In genomic region chr20:19785173-19785799, GRCh38 we compare ENCODE assay signal across 8 cellular contexts. TPM values are rescaled to one million over a fixed set of nuclear protein-coding genes. Genes with fewer than 3 reads are reported as not detected.
DNase-seq lines count a peak whose midpoint lies in the region; ATAC-seq, FAIRE-seq and TF ChIP-seq lines count a peak whose summit lies in the region.

No MANE protein-coding gene starts in this region.

- H3K27ac ChIP-seq in A549: peak overlapping the region; percentile 87 to 89
- H3K27ac ChIP-seq in Panc1 (ENCODE audit: low read length): peak overlapping the region; percentile 65
- H3K27ac ChIP-seq in fibroblast of lung (ENCODE audit: insufficient read depth, low read length): peak overlapping the region; percentile 76
- H3K27ac ChIP-seq in neural cell (ENCODE audit: low read length): no peak overlapping the region
- H3K27ac ChIP-seq in body of pancreas: peak overlapping the region in 2 of 4 donors; percentile 7 to 29

- POLR2A ChIA-PET in A549 (lab: Yijun Ruan, JAX): interaction anchor here (0.8 to 4.9 kb wide), 6 partner anchors 31 to 232 kb away, joined by 3 to 23 read pairs (median 4); partner anchors contain the start of gene NAA20
- POLR2A ChIA-PET in Panc1 (lab: Charles Lee): interaction anchor here (0.5 kb wide), 1 partner anchor 15 kb away, joined by 3 read pairs; no protein-coding TSS in a partner anchor

- H3K36me3 ChIP-seq in Panc1 (ENCODE audit: control insufficient read depth, insufficient read depth, low read length) (no peaks in the 10 kb centered on the region), fibroblast of lung (ENCODE audit: control insufficient read depth, insufficient read depth, low read length) (no peaks in the 10 kb centered on the region), neural cell (ENCODE audit: insufficient read depth, low read length) (no peaks in the 10 kb centered on the region), body of pancreas (replicated peaks in 1 of 2; ENCODE audit: insufficient read depth in 1 of 2, low read depth in 2 of 2) (no peaks in the 10 kb centered on the region)

- TF ChIP-seq EP300 in A549 (IDR thresholded peaks at IDR 0.05) (no peak), neural cell (conservative IDR thresholded peaks at IDR 0.05; ENCODE audit: poor library complexity, severe bottlenecking) (no peak)

- intact Hi-C loops in Panc1 (cut with micrococcal nuclease; ENCODE audit: unreplicated experiment): loop anchor here (1.0 to 2.0 kb wide), 2 partner anchors 102 to 210 kb away; no protein-coding TSS in a partner anchor
- intact Hi-C loops in body of pancreas (cut with DNase I): loop anchor here (5.0 kb wide), 1 partner anchor 207 kb away; no protein-coding TSS in a partner anchor

- H4K20me1 ChIP-seq in fibroblast of lung (ENCODE audit: control insufficient read depth, extremely low read depth, insufficient read depth, low read length) (no peaks in the 10 kb centered on the region), neural cell (ENCODE audit: insufficient read depth) (no peaks in the 10 kb centered on the region)

- TF ChIP-seq POLR2A in A549 (IDR thresholded peaks at IDR 0.05; ENCODE audit: low read length): no peak
- TF ChIP-seq POLR2A in body of pancreas (IDR thresholded peaks at IDR 0.05): no peak

- FAIRE-seq in A549 (lab: Jason Lieb, UNC): no peak

- no TSS peak for BruUV-seq in Panc1 (replicated peaks; lab: Mats Ljungman, UMichigan)

- no peaks in the 10 kb centered on the region for H3K27me3 ChIP-seq in Panc1 (ENCODE audit: control insufficient read depth, insufficient read depth, low read length)
- H3K27me3 ChIP-seq in fibroblast of lung (ENCODE audit: control insufficient read depth, insufficient read depth, low read length): no peaks in the 10 kb centered on the region
- H3K27me3 ChIP-seq in neural cell (ENCODE audit: insufficient read depth, low read depth, low read length): no peaks in the 10 kb centered on the region
- H3K27me3 ChIP-seq in body of pancreas: no peaks in the 10 kb centered on the region

- H3F3A ChIP-seq in neural cell (ENCODE audit: insufficient read depth, low read length, poor library complexity, severe bottlenecking): no peaks in the 10 kb centered on the region

- CTCF ChIA-PET in A549 (lab: Yijun Ruan, JAX) (interaction anchor here (0.6 to 6.8 kb wide), 73 partner anchors 8 to 1149 kb away, joined by 3 to 130 read pairs (median 4); partner anchors contain the start of genes NAA20 and RIN2), Panc1 (lab: Charles Lee) (interaction anchor here (0.6 to 0.9 kb wide), 3 partner anchors 101 to 228 kb away, joined by 3 to 4 read pairs (median 4); no protein-coding TSS in a partner anchor)

- WGBS in A549 (ENCODE audit: missing lambda C conversion rate): 30% methylated on average over 4 of the region's 4 CpGs
- whole genome bisulfite sequencing in body of pancreas, 2 donors: 28 to 33% methylated on average over 4 of the region's 4 CpGs

- no peaks in the 10 kb centered on the region for H3K9me2 ChIP-seq in neural cell (ENCODE audit: insufficient read depth, low read length)

- peak overlapping the region; percentile 79 for H3K4me2 ChIP-seq in A549
- peak overlapping the region; percentile 60 for H3K4me2 ChIP-seq in fibroblast of lung (ENCODE audit: extremely low read depth, insufficient read depth, low read length)
- H3K4me2 ChIP-seq in neural cell (ENCODE audit: low read length): no peak overlapping the region

- H3K79me2 ChIP-seq in fibroblast of lung (ENCODE audit: control insufficient read depth, insufficient read depth, low read length): no peaks in the 10 kb centered on the region
- H3K79me2 ChIP-seq in neural cell (replicated peaks; ENCODE audit: insufficient read depth, low read length): peaks cover 3% of the 10 kb centered on the region

- in situ Hi-C loops in Panc1 (cut with HindIII; ENCODE audit: low pct_unique_long_range_greater_than_20kb, low sequenced_read_pairs): no loop called here

- peaks cover 35% of the 10 kb centered on the region for H3K4me1 ChIP-seq in A549
- H3K4me1 ChIP-seq in Panc1 (ENCODE audit: control insufficient read depth, insufficient read depth, low read length): peaks cover 39% of the 10 kb centered on the region
- H3K4me1 ChIP-seq in fibroblast of lung (ENCODE audit: control insufficient read depth, extremely low read depth, insufficient read depth, low read length): peaks cover 20% of the 10 kb centered on the region
- peaks cover 25% of the 10 kb centered on the region for H3K4me1 ChIP-seq in body of pancreas

- ATAC-seq in A549 (peak in 1 of 2 experiments; percentile 25; a peak in 2 of 6 replicates), Panc1 (no peak), body of pancreas (no peak), GM21447 (IDR thresholded peaks at IDR 0.05; ENCODE audit: unreplicated experiment) (no peak)

- H3K9ac ChIP-seq in fibroblast of lung (ENCODE audit: insufficient read depth, low read length) (no peak overlapping the region), neural cell (ENCODE audit: low read length) (peak overlapping the region; percentile 42)

- H2AFZ ChIP-seq in fibroblast of lung (ENCODE audit: low read length): peak overlapping the region; percentile 36
- H2AFZ ChIP-seq in neural cell (ENCODE audit: low read depth, low read length): no peak overlapping the region

- no peak overlapping the region for H3K4me3 ChIP-seq in A549
- H3K4me3 ChIP-seq in Panc1 (ENCODE audit: low read depth in 2 of 2, low read length in 2 of 2): no peak overlapping the region
- no peak overlapping the region for H3K4me3 ChIP-seq in fibroblast of lung (replicated peaks in 1 of 4; ENCODE audit: control extremely low read depth in 1 of 4, insufficient read depth in 1 of 4, low read depth in 3 of 4, low read length in 4 of 4)
- H3K4me3 ChIP-seq in neural cell (ENCODE audit: low read length): peak overlapping the region; percentile 36
- no peak overlapping the region for H3K4me3 ChIP-seq in body of pancreas

- TF ChIP-seq CTCF in A549 (IDR thresholded peaks at IDR 0.05) (no peak), Panc1 (IDR thresholded peaks at IDR 0.05) (peak; percentile 62), fibroblast of lung (conservative IDR thresholded peaks at IDR 0.05 in 1 of 2, IDR thresholded peaks at IDR 0.05 in 1 of 2; ENCODE audit: low read depth in 1 of 2, low read length in 2 of 2) (no peak), neural cell (IDR thresholded peaks at IDR 0.05; ENCODE audit: poor library complexity, severe bottlenecking) (peak; percentile 3), body of pancreas (IDR thresholded peaks at IDR 0.05) (no peak)

- TF ChIP-seq RAD21 in A549 (conservative IDR thresholded peaks at IDR 0.05 in 1 of 2, IDR thresholded peaks at IDR 0.05 in 1 of 2): no peak; a peak in 1 of 5 replicates
- no peak for TF ChIP-seq RAD21 in neural cell (conservative IDR thresholded peaks at IDR 0.05)

- H3K9me3 ChIP-seq in A549 (peaks cover 18% of the 10 kb centered on the region), Panc1 (ENCODE audit: control insufficient read depth, insufficient read depth, low read depth, low read length) (peaks cover 6% of the 10 kb centered on the region), fibroblast of lung (ENCODE audit: control insufficient read depth, insufficient read depth, low read depth, low read length) (no peaks in the 10 kb centered on the region), neural cell (ENCODE audit: low read length) (no peaks in the 10 kb centered on the region), body of pancreas (no peaks in the 10 kb centered on the region)

- DNase-seq in A549 (ENCODE audit: low read depth in 1 of 2, low spot score in 1 of 2) (peak in 1 of 2 experiments; percentile 42), Panc1 (ENCODE audit: low read depth, low spot score) (no peak), fibroblast of lung (ENCODE audit: low read depth in 2 of 2) (peak; percentile 56 to 72), NCI-H2171 treated with DMSO at 0.1 percent for 48 hours (lab: John Stamatoyannopoulos, UW) (no peak), body of pancreas (no peak), RKO (ENCODE audit: low spot score) (no peak)

TF ChIP-seq in A549, 52 proteins besides CTCF, POLR2A, EP300 and RAD21:
- TF ChIP-seq FOSL2 (IDR thresholded peaks at IDR 0.05) (no peak), FOSL2 (CRISPR knock-in tag; IDR thresholded peaks at IDR 0.05) (no peak), TP53 (CRISPR knock-in tag; IDR thresholded peaks at IDR 0.05) (no peak), SMC3 (IDR thresholded peaks at IDR 0.05) (no peak), NPAS2 (CRISPR knock-in tag; IDR thresholded peaks at IDR 0.05; ENCODE audit: borderline replicate concordance) (0 out of 2 replicates have a peak, but pooled peaks have one; percentile 20), HEYL (CRISPR knock-in tag; IDR thresholded peaks at IDR 0.05) (peak; percentile 71; the same call in 1 of the 2 replicates), HOXB13 (CRISPR knock-in tag; IDR thresholded peaks at IDR 0.05; ENCODE audit: low read depth) (no peak), ZSCAN20 (CRISPR knock-in tag; IDR thresholded peaks at IDR 0.05) (0 out of 2 replicates have a peak, but pooled peaks have one; percentile 45), RARB (CRISPR knock-in tag; IDR thresholded peaks at IDR 0.05) (no peak)

TF ChIP-seq in neural cell, 6 proteins besides CTCF, POLR2A, EP300 and RAD21 (continues in another document):
- TF ChIP-seq POLR2AphosphoS5 (IDR thresholded peaks at IDR 0.05): no peak
- TF ChIP-seq EZH2 (IDR thresholded peaks at IDR 0.05; ENCODE audit: borderline replicate concordance, insufficient read depth, low read length, poor library complexity, severe bottlenecking): no peak
- no peak for TF ChIP-seq TAF1 (IDR thresholded peaks at IDR 0.05; ENCODE audit: low read depth)

RNA-seq across cellular contexts. Expression of gene RIN2, which starts 27.2 kb away (rescaled TPM):
- polyA plus RNA-seq in A549 (2011; rRNA removed) (34.7 and 36.3 TPM in 2 replicates), A549 (2017; fragmentation: RNase III; extraction: RNeasy Plus Mini Kit Qiagen cat#74134 plus additional on column Dnase treatment) (22.4 to 23.3 TPM (median 22.7 TPM) in 3 replicates), fibroblast of lung (24.3 and 30.2 TPM in 2 replicates), neural cell (4.7 and 24.4 TPM in 2 replicates)
- polyA plus RNA-seq in A549 (2012; cell fraction: cytosol; rRNA removed): 14.1 and 15.0 TPM in 2 replicates
- polyA plus RNA-seq in A549 (2012; cell fraction: nucleus; rRNA removed): 13.0 and 15.5 TPM in 2 replicates
- 102 and 124 TPM in 2 replicates for polyA minus RNA-seq in A549 (2011; rRNA and poly(A)+ RNA removed)
- total RNA-seq in Panc1 (2021; ENCODE audit: unreplicated experiment) (25.0 TPM), fibroblast of lung (41.3 and 61.4 TPM in 2 replicates), body of pancreas (10 to 100 TPM; 20.4 to 34.0 TPM)
- 13.8 TPM for polyA plus RNA-seq in Panc1 (2012; ENCODE audit: insufficient read length)
- polyA plus RNA-seq in fibroblast of lung (2012): 24.7 and 25.7 TPM in 2 replicates
- polyA minus RNA-seq in fibroblast of lung (ENCODE audit: low replicate concordance) (24.6 and 37.2 TPM in 2 replicates), neural cell (14.4 and 28.1 TPM in 2 replicates)

Comparison
In these comparisons a context has a peak if more than half of its experiments do, and no peak if none do; other contexts are left out.
1. DNase-seq: peak in fibroblast of lung (2 of 2); none in Panc1 (single experiment), NCI-H2171 treated with DMSO at 0.1 percent for 48 hours (single experiment), body of pancreas (0 of 4) and RKO (single experiment).
2. CTCF ChIP-seq: peak in Panc1 (single experiment) and neural cell (single experiment); none in A549 (single experiment), fibroblast of lung (0 of 2) and body of pancreas (0 of 7).